Comparison of ENCODE assay signal across 8 cellular contexts in the genomic region with DNA sequence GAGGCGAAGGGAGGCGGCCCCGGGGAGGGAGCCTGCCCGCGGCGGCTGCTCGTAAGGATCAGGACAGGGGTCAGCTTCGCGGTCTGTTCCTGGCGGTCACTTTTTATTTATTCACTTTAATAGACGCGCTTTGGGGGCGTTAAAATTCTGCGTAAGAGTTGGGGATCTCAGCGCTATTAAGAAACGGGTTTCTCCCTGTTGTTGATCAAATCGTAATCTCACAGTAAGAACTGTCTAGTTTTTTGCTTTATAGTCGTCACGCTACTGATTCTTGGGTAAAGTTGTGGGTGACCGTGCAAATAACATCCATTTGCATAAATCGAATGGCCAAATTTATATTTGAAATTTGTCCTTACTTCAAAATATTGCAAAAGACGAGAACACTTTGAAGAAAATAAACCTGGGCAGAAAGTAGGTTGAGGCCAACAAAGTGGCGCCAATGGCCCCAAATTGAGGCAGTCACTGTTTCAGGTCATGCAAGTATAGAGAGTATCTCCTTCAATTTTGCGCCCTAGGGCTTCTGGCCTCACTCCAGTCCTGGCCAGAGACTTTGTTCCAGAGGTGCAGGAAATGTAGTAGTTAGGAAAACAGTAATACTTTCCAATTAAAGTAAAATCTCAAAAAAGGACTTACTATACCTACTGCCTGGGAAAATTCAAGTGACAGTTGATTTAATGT. TPM values are rescaled to one million over a fixed set of nuclear protein-coding genes. Genes with fewer than 3 reads are reported as not detected.
DNase-seq lines count a peak whose midpoint lies in the region; ATAC-seq and TF ChIP-seq lines count a peak whose summit lies in the region.

No MANE protein-coding gene starts in this region.

- in situ Hi-C loops in G401 (cut with HindIII; ENCODE audit: low sequenced_read_pairs) (no loop called here), brain microvascular endothelial cell (cut with HindIII; ENCODE audit: low pct_ligation_motif_present, low sequenced_read_pairs) (no loop called here)

- peak overlapping the region; percentile 69 for H3K27ac ChIP-seq in brain microvascular endothelial cell

- no peak for TF ChIP-seq CTCF in brain microvascular endothelial cell (IDR thresholded peaks at IDR 0.05; ENCODE audit: low read depth, low read length, missing control alignments)

- no peaks in the 10 kb centered on the region for H3K36me3 ChIP-seq in brain microvascular endothelial cell (replicated peaks)

- no peaks in the 10 kb centered on the region for H3K27me3 ChIP-seq in brain microvascular endothelial cell (replicated peaks)

- ATAC-seq in left colon (peak; percentile 42), sciatic nerve (no peak)

- intact Hi-C loops in left colon (cut with DNase I, micrococcal nuclease) = no loop called here
- intact Hi-C loops in sciatic nerve (cut with DNase I) = no loop called here

- peak overlapping the region; percentile 65 for H3K4me3 ChIP-seq in brain microvascular endothelial cell (ENCODE audit: low read depth, low read length)

- DNase-seq in G401 (ENCODE audit: low spot score) (peak; percentile 38), NCI-H1105 (lab: John Stamatoyannopoulos, UW) (peak; percentile 26), brain microvascular endothelial cell (no peak), left colon (peak; percentile 38 to 40), superior temporal gyrus (ENCODE audit: extremely low spot score) (peak; percentile 51), SIG-M5 (lab: John Stamatoyannopoulos, UW) (no peak), H4 (ENCODE audit: low spot score) (no peak), sciatic nerve (ENCODE audit: low spot score) (no peak)

RNA-seq across cellular contexts. Expression of a gene that starts 1.0 kb away (rescaled TPM):
- 19.8 and 30.7 TPM in 2 replicates for total RNA-seq in G401 (2014; rRNA removed; shearing (Covaris generic))
- total RNA-seq in left colon (10 to 100 TPM; 18.6 to 20.5 TPM), sciatic nerve (18.5 TPM)
- total RNA-seq in H4 (2014; rRNA removed; shearing (Covaris generic)) = 23.1 and 29.6 TPM in 2 replicates

RNA-seq across cellular contexts. Expression of a gene that starts 40.9 kb away (rescaled TPM):
- total RNA-seq in G401 (2014; rRNA removed; shearing (Covaris generic)) = not detected in 2 replicates
- total RNA-seq in left colon = 1 to 10 TPM in 1 of 2 donors, under 1 TPM in 1; 0.67 to 1.7 TPM
- total RNA-seq in H4 (2014; rRNA removed; shearing (Covaris generic)) = not detected in 2 replicates
- 4.5 TPM for total RNA-seq in sciatic nerve

Comparison
In these comparisons a context has a peak if more than half of its experiments do, and no peak if none do; other contexts are left out.
1. DNase-seq: peak in G401 (single experiment), NCI-H1105 (single experiment), left colon (2 of 2) and superior temporal gyrus (single experiment); none in brain microvascular endothelial cell (single experiment), SIG-M5 (single experiment), H4 (single experiment) and sciatic nerve (single experiment).